ENCODE assay signal across 3 cellular contexts in genomic region chr16:83742520-83742919, GRCh38.
TF ChIP-seq lines count a peak whose summit lies in the region.

No MANE protein-coding gene starts in this region.

TF ChIP-seq in SK-N-SH, 30 proteins besides CTCF, POLR2A, EP300 and RAD21 (continued from another document):
- TF ChIP-seq POLR2AphosphoS5 (IDR thresholded peaks at IDR 0.05; ENCODE audit: low read depth, low read length) (no peak), PBX3 (IDR thresholded peaks at IDR 0.05) (no peak), YY1 (IDR thresholded peaks at IDR 0.05; ENCODE audit: low read depth) (no peak), USF2 (IDR thresholded peaks at IDR 0.05; ENCODE audit: borderline replicate concordance, low read depth, low read length) (no peak), TCF12 (IDR thresholded peaks at IDR 0.05) (no peak), MEF2A (IDR thresholded peaks at IDR 0.05; ENCODE audit: borderline replicate concordance, low read depth) (no peak), MXI1 (IDR thresholded peaks at IDR 0.05; ENCODE audit: low read depth, low read length) (no peak), TAF1 (IDR thresholded peaks at IDR 0.05; ENCODE audit: borderline replicate concordance, low read depth, low read length) (no peak), REST (IDR thresholded peaks at IDR 0.05; ENCODE audit: low read depth, low read length) (no peak), GABPA (IDR thresholded peaks at IDR 0.05; ENCODE audit: low read depth) (no peak), FOXJ3 (CRISPR knock-in tag; IDR thresholded peaks at IDR 0.05) (no peak), FOSL2 (IDR thresholded peaks at IDR 0.05; ENCODE audit: borderline replicate concordance, low read depth) (no peak)

TF ChIP-seq in SK-N-SH treated with all-trans-retinoic acid at 6 μM for 48 hours, 23 proteins besides CTCF, POLR2A, EP300 and RAD21 (continued from another document):
- no peak for TF ChIP-seq CREB5 (CRISPR knock-in tag; IDR thresholded peaks at IDR 0.05; ENCODE audit: low read depth)
- no peak for TF ChIP-seq ZNF70 (CRISPR knock-in tag; IDR thresholded peaks at IDR 0.05)
- no peak for TF ChIP-seq ISL1 (CRISPR knock-in tag; IDR thresholded peaks at IDR 0.05)
- no peak for TF ChIP-seq CSDC2 (CRISPR knock-in tag; IDR thresholded peaks at IDR 0.05)
- TF ChIP-seq ARNTL (CRISPR knock-in tag; IDR thresholded peaks at IDR 0.05; ENCODE audit: borderline replicate concordance, low read depth): no peak
- no peak for TF ChIP-seq POU6F1 (CRISPR knock-in tag; IDR thresholded peaks at IDR 0.05; ENCODE audit: borderline replicate concordance, low read depth)

TF ChIP-seq in HepG2, 621 proteins besides CTCF, POLR2A, EP300 and RAD21 (continued from another document):
- TF ChIP-seq ZSCAN5A (CRISPR knock-in tag; IDR thresholded peaks at IDR 0.05; ENCODE audit: borderline replicate concordance) (no peak), BCL6 (CRISPR knock-in tag; IDR thresholded peaks at IDR 0.05) (no peak), ZNF460 (CRISPR knock-in tag; IDR thresholded peaks at IDR 0.05; ENCODE audit: borderline replicate concordance) (no peak), PPARG (CRISPR knock-in tag; conservative IDR thresholded peaks at IDR 0.05) (no peak), SNAPC2 (CRISPR knock-in tag; IDR thresholded peaks at IDR 0.05) (no peak), HDAC2 (CRISPR knock-in tag; IDR thresholded peaks at IDR 0.05) (no peak), HINFP (CRISPR knock-in tag; IDR thresholded peaks at IDR 0.05; ENCODE audit: low read depth) (no peak)
